Comparison of ENCODE assay signal across 13 cellular contexts in genomic region chr1:8059161-8059622, GRCh38. TPM values are rescaled to one million over a fixed set of nuclear protein-coding genes. Genes with fewer than 3 reads are reported as not detected.
DNase-seq lines count a peak whose midpoint lies in the region; ATAC-seq and TF ChIP-seq lines count a peak whose summit lies in the region.
"Had no signal": no experiment of that assay in that cellular context is flagged by ENCODE, and none has a peak within 500 bp of the region (broad histone marks: within the 10 kb centered on the region; RNA-seq: fewer than 3 reads in every experiment).

No MANE protein-coding gene starts in this region.

- DNase-seq in AG09319 (ENCODE audit: extremely low read depth, low read depth) (peak; percentile 75), M059J (ENCODE audit: low read depth) (peak; percentile 70), epithelial cell of esophagus (ENCODE audit: low read depth) (peak; percentile 27), myocyte (ENCODE audit: low read depth) (peak; percentile 81), HT-29 (ENCODE audit: low spot score) (no peak)
- DNase-seq in stimulated activated naive CD4-positive, alpha-beta T cell (lab: John Stamatoyannopoulos, UW), result no peak
- DNase-seq: ACHN; activated CD8-positive, alpha-beta memory T cell treated with anti-CD3 and anti-CD28 coated beads for 24 hours; activated gamma-delta T cell treated with Interleukin-2 at 50 U/mL for 16 hours; central memory CD4-positive, alpha-beta T cell had no signal

- H3K4me3 ChIP-seq in epithelial cell of esophagus (ENCODE audit: low read length), result no peak overlapping the region
- H3K4me3 ChIP-seq: tibial nerve had no signal

- TF ChIP-seq CTCF in AG09319 (IDR thresholded peaks at IDR 0.05; ENCODE audit: low read depth, low read length), result no peak
- TF ChIP-seq CTCF in epithelial cell of esophagus (IDR thresholded peaks at IDR 0.05; ENCODE audit: insufficient read depth, low read depth, low read length, missing control alignments), result no peak

- ATAC-seq in HG03460 (IDR thresholded peaks at IDR 0.05; ENCODE audit: unreplicated experiment) (no peak), HG03175 (IDR thresholded peaks at IDR 0.05; ENCODE audit: unreplicated experiment) (no peak)

RNA-seq across cellular contexts. Expression of gene ERRFI1, which starts 33.1 kb away (rescaled TPM):
- total RNA-seq in M059J (2014; rRNA removed; shearing (Covaris generic)), result 127 and 146 TPM in 2 replicates
- 138 and 194 TPM in 2 replicates for total RNA-seq in myocyte
- 84.3 TPM for polyA plus RNA-seq in myocyte (2012)
- total RNA-seq in HT-29 (2014; rRNA removed; shearing (Covaris generic)), result 76.1 and 76.5 TPM in 2 replicates

Comparison
In these comparisons a context has a peak if more than half of its experiments do, and no peak if none do; other contexts are left out.
1. DNase-seq: peak in AG09319 (single experiment), M059J (single experiment), epithelial cell of esophagus (single experiment) and myocyte (single experiment); none in HT-29 (single experiment) and stimulated activated naive CD4-positive, alpha-beta T cell (0 of 6).